In the genomic region with DNA sequence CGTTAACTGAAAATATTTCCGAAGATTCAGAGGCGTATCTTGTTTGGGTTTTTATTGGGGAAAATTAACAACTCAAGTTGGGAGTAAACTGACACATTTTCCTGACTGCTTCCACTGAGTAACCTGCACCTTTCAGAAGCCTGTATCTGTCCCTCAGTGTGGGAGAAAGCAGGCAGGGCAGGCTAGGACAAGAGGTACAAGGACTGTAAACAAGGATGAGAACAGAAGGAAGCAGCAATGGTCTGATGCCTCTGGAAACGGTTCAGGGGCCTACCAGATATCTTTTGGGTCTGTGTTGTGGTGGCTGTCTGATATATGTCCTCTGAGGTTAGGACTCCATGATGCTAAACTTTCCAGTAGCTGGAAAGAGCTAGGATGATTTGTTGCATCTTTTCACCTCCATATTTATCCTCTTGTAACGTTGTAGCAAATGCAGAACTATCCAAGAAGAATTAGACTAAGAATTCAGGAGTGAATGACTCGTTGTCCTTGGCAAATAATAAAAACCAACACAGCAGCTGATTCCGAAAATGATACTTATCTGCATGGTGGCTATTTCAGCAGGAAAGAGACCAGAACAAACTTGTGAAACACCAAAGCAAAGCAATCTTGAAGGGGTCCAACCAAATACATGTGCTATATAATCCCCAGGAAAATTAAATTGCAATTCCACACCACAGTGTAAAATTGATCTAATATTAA, we compare ENCODE assay signal across 30 cellular contexts.
A peak's percentile ranks its signal among the peaks of the same experiment; 100 is the strongest.
DNase-seq lines count a peak whose midpoint lies in the region; ATAC-seq and TF ChIP-seq lines count a peak whose summit lies in the region.
"Had no signal": no experiment of that assay in that cellular context is flagged by ENCODE, and none has a peak within 500 bp of the region (broad histone marks: within the 10 kb centered on the region; RNA-seq: fewer than 3 reads in every experiment).

No MANE protein-coding gene starts in this region.

- no peak for DNase-seq in Calu3
- no peak for DNase-seq in T-helper 17 cell
- DNase-seq in sigmoid colon, result no peak
- DNase-seq in NCI-H1105 (lab: John Stamatoyannopoulos, UW), result no peak
- DNase-seq in cerebellum (ENCODE audit: low spot score), result no peak
- DNase-seq in stimulated activated CD4-positive, alpha-beta T cell treated with anti-CD3 and anti-CD28 coated beads, Interleukin-4, amount 100 ng/mL, for 1 hour, result no peak
- DNase-seq: activated CD4-positive, alpha-beta T cell treated with anti-CD3 and anti-CD28 coated beads, Interleukin-2, amount 10 ng/mL, durations not matched to agents 24 days and 14 days; activated CD8-positive, alpha-beta memory T cell treated with anti-CD3 and anti-CD28 coated beads for 24 hours; CD4-positive, alpha-beta T cell; cortex of kidney; effector memory CD4-positive, alpha-beta T cell; EL; H9; natural killer cell; NCI-H1417 treated with DMSO at 0.1 percent for 48 hours; retina; SIG-M5; T-helper 9 cell; WERI-Rb-1 had no signal

- H3K27me3 Mint-ChIP-seq in Calu3 (ENCODE audit: unreplicated experiment) (peaks cover 3% of the 10 kb centered on the region), T-helper 17 cell (no peaks in the 10 kb centered on the region)
- H3K27me3 Mint-ChIP-seq: activated CD4-positive, alpha-beta T cell treated with anti-CD3 and anti-CD28 coated beads, Interleukin-2, amount 10 ng/mL, durations not matched to agents 24 days and 14 days; activated naive CD8-positive, alpha-beta T cell treated with anti-CD3 and anti-CD28 coated beads for 36 hours; CD4-positive, alpha-beta T cell; stimulated activated naive CD8-positive, alpha-beta T cell treated with anti-CD3 and anti-CD28 coated beads, Interleukin-15, amount 100 ng/mL, for 72 hours had no signal

- H3K36me3 Mint-ChIP-seq in Calu3 (ENCODE audit: insufficient read depth, unreplicated experiment) (peaks cover 4% of the 10 kb centered on the region), T-helper 17 cell (ENCODE audit: low read depth) (peaks cover 8% of the 10 kb centered on the region)
- H3K36me3 Mint-ChIP-seq: activated naive CD8-positive, alpha-beta T cell treated with anti-CD3 and anti-CD28 coated beads for 36 hours; natural killer cell had no signal

- intact Hi-C loops in Calu3 (cut with micrococcal nuclease; ENCODE audit: unreplicated experiment), result no loop called here
- intact Hi-C loops in sigmoid colon (cut with DNase I), result no loop called here

- CTCF ChIA-PET in Calu3 (lab: Charles Lee), result no interaction called here

- H3K9me3 Mint-ChIP-seq in Calu3 (ENCODE audit: low read depth, unreplicated experiment), result no peaks in the 10 kb centered on the region
- H3K9me3 Mint-ChIP-seq: activated CD4-positive, alpha-beta T cell treated with anti-CD3 and anti-CD28 coated beads, Interleukin-2, amount 10 ng/mL, durations not matched to agents 24 days and 14 days; activated naive CD8-positive, alpha-beta T cell treated with anti-CD3 and anti-CD28 coated beads for 36 hours; CD4-positive, alpha-beta T cell; H9; natural killer cell; stimulated activated naive CD8-positive, alpha-beta T cell treated with anti-CD3 and anti-CD28 coated beads, Interleukin-15, amount 100 ng/mL, for 72 hours had no signal

- H3K36me3 ChIP-seq in gastroesophageal sphincter (no peaks in the 10 kb centered on the region), sigmoid colon (no peaks in the 10 kb centered on the region)
- H3K36me3 ChIP-seq: ascending aorta, heart left ventricle, tibial nerve, WERI-Rb-1 had no signal

- H3K9me3 ChIP-seq in T-helper 17 cell (ENCODE audit: control insufficient read depth, low read length, poor library complexity, severe bottlenecking) (no peaks in the 10 kb centered on the region), gastroesophageal sphincter (no peaks in the 10 kb centered on the region), sigmoid colon (no peaks in the 10 kb centered on the region)
- H3K9me3 ChIP-seq: ascending aorta, heart left ventricle, tibial nerve had no signal

- no TSS peak for BruUV-seq in Calu3 (replicated peaks; lab: Mats Ljungman, UMichigan)

- H3K4me1 ChIP-seq in gastroesophageal sphincter (peaks cover 8 to 19% (median 8%) of the 10 kb centered on the region in 3 donors), sigmoid colon (peaks cover 0 to 31% (median 19%) of the 10 kb centered on the region in 4 donors)
- H3K4me1 ChIP-seq: ascending aorta, tibial nerve had no signal

- TF ChIP-seq CTCF in Calu3 (IDR thresholded peaks at IDR 0.05; ENCODE audit: unreplicated experiment), result no peak
- TF ChIP-seq CTCF in gastroesophageal sphincter (IDR thresholded peaks at IDR 0.05), result no peak
- no peak for TF ChIP-seq CTCF in sigmoid colon (IDR thresholded peaks at IDR 0.05)

- TF ChIP-seq POLR2A in gastroesophageal sphincter (IDR thresholded peaks at IDR 0.05) (no peak), sigmoid colon (IDR thresholded peaks at IDR 0.05) (no peak)

- ATAC-seq in T-helper 17 cell (no peak), gastroesophageal sphincter (no peak), GM21360 (IDR thresholded peaks at IDR 0.05; ENCODE audit: unreplicated experiment) (no peak)
- ATAC-seq: GM12878 had no signal

- H3K27ac ChIP-seq in gastroesophageal sphincter (peak overlapping the region in 3 of 4 donors; percentile 26 to 46 (median 43)), sigmoid colon (peak overlapping the region in 3 of 4 donors; percentile 10 to 59 (median 17))
- H3K27ac ChIP-seq: A549, epithelial cell of prostate, heart left ventricle, KMS-11, tibial nerve, WERI-Rb-1 had no signal

- 51 to 60% methylated on average over 7 of the region's 7 CpGs for WGBS in gastroesophageal sphincter (ENCODE audit: low coverage in 1 of 2), 2 donors
- 77 to 82% methylated on average over 7 of the region's 7 CpGs for WGBS in sigmoid colon, 2 donors

- H3K27me3 ChIP-seq in gastroesophageal sphincter (no peaks in the 10 kb centered on the region), sigmoid colon (no peaks in the 10 kb centered on the region)
- H3K27me3 ChIP-seq: ascending aorta, heart left ventricle, tibial nerve had no signal

- H3K27ac Mint-ChIP-seq in Calu3 (ENCODE audit: unreplicated experiment) (peak overlapping the region; percentile 66), T-helper 17 cell (peak overlapping the region; percentile 81)
- H3K27ac Mint-ChIP-seq: activated naive CD8-positive, alpha-beta T cell treated with anti-CD3 and anti-CD28 coated beads for 36 hours; CD4-positive, alpha-beta T cell; H9; natural killer cell had no signal

- H3K4me3 Mint-ChIP-seq in Calu3 (ENCODE audit: low read depth, unreplicated experiment), result no peak overlapping the region
- H3K4me3 Mint-ChIP-seq in T-helper 17 cell, result no peak overlapping the region
- H3K4me3 Mint-ChIP-seq: activated CD4-positive, alpha-beta T cell treated with anti-CD3 and anti-CD28 coated beads, Interleukin-2, amount 10 ng/mL, durations not matched to agents 24 days and 14 days; activated naive CD8-positive, alpha-beta T cell treated with anti-CD3 and anti-CD28 coated beads for 36 hours; CD4-positive, alpha-beta T cell; H9; natural killer cell; stimulated activated naive CD8-positive, alpha-beta T cell treated with anti-CD3 and anti-CD28 coated beads, Interleukin-15, amount 100 ng/mL, for 72 hours had no signal

- TF ChIP-seq EP300 in gastroesophageal sphincter (IDR thresholded peaks at IDR 0.05) (no peak), sigmoid colon (IDR thresholded peaks at IDR 0.05) (no peak)

- no peak overlapping the region for H3K4me3 ChIP-seq in gastroesophageal sphincter
- H3K4me3 ChIP-seq in sigmoid colon, result no peak overlapping the region
- H3K4me3 ChIP-seq: A549, ascending aorta, GM12878, heart left ventricle, tibial nerve had no signal

- H3K4me1 Mint-ChIP-seq in Calu3 (ENCODE audit: low read depth, unreplicated experiment), result peaks cover 5% of the 10 kb centered on the region
- peaks cover 15% of the 10 kb centered on the region for H3K4me1 Mint-ChIP-seq in T-helper 17 cell
- H3K4me1 Mint-ChIP-seq: natural killer cell had no signal
